In the genomic region with DNA sequence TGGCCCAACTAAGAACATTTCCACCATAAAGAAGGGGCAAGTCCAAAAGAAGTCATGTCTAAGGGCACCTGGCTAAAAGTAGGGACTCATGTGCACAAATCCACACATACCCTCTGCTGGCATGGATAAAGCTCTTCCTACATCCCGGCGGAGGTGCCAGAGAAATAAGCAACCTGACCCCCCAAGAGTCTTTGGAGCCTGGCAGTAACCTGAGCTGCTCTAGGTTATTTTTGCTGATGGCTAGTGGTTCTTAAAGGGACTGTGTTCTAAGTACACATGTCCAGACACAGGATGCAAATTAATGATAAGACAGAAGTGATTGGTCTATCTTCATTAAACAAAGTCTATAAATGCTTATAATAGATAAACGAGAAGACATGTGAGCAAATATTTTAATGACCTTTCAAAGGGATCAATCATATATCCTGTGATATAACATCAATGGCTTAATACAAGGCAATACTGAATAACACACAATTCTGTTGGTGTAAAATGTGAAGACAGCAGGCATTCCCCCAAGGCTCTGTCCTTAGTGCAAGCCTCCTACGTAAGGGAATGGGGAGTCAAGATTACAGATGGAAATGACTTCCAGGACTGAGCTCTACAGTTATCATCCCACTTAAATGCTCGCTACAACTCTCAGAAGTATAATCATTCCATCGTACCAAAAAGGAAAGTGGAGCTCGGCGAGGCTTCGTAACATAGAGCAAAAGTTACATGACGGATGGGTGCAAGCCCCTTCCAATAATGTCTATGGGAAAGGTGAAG, we compare ENCODE assay signal across 1 cellular context.
TF ChIP-seq lines count a peak whose summit lies in the region.

No MANE protein-coding gene starts in this region.

TF ChIP-seq in IMR-90, 13 proteins besides CTCF, POLR2A, EP300 and RAD21:
- TF ChIP-seq MAZ (IDR thresholded peaks at IDR 0.05; ENCODE audit: borderline replicate concordance, low read depth, low read length): no peak
- TF ChIP-seq NFE2L2 (IDR thresholded peaks at IDR 0.05; ENCODE audit: low read depth, low read length): no peak
- no peak for TF ChIP-seq MAFK (IDR thresholded peaks at IDR 0.05; ENCODE audit: low read depth, low read length)
- TF ChIP-seq SMC3 (IDR thresholded peaks at IDR 0.05; ENCODE audit: low read depth, low read length): no peak
- TF ChIP-seq, protein P1, sequence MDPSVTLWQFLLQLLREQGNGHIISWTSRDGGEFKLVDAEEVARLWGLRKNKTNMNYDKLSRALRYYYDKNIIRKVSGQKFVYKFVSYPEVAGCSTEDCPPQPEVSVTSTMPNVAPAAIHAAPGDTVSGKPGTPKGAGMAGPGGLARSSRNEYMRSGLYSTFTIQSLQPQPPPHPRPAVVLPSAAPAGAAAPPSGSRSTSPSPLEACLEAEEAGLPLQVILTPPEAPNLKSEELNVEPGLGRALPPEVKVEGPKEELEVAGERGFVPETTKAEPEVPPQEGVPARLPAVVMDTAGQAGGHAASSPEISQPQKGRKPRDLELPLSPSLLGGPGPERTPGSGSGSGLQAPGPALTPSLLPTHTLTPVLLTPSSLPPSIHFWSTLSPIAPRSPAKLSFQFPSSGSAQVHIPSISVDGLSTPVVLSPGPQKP (IDR thresholded peaks at IDR 0.05; ENCODE audit: borderline replicate concordance, low read depth, low read length): no peak
- no peak for TF ChIP-seq CEBPB (IDR thresholded peaks at IDR 0.05; ENCODE audit: low read depth, low read length)
- no peak for TF ChIP-seq RCOR1 (IDR thresholded peaks at IDR 0.05; ENCODE audit: insufficient replicate concordance, low read length)
TF ChIP-seq in IMR-90: peak in this region for 0.
